Comparison of ENCODE assay signal across 9 cellular contexts in genomic region chr5:139847790-139848507, GRCh38. TPM values are rescaled to one million over a fixed set of nuclear protein-coding genes. Genes with fewer than 3 reads are reported as not detected.
DNase-seq lines count a peak whose midpoint lies in the region; ATAC-seq and TF ChIP-seq lines count a peak whose summit lies in the region.
"Had no signal": no experiment of that assay in that cellular context is flagged by ENCODE, and none has a peak within 500 bp of the region (broad histone marks: within the 10 kb centered on the region; RNA-seq: fewer than 3 reads in every experiment).

No MANE protein-coding gene starts in this region.

- no peaks in the 10 kb centered on the region for H3K36me3 Mint-ChIP-seq in naive B cell

- H3K4me1 Mint-ChIP-seq in naive B cell: peaks cover 11 to 24% (median 17%) of the 10 kb centered on the region in 3 donors

- peak; percentile 52 for DNase-seq in G401 (ENCODE audit: low spot score)
- DNase-seq in NCI-H2196 treated with DMSO at 0.1 percent for 48 hours (lab: John Stamatoyannopoulos, UW; ENCODE audit: unreplicated experiment): peak; percentile 37
- DNase-seq in activated T-cell treated with anti-CD3 and anti-CD28 coated beads, Interleukin-2, amount 50 U/mL, for 1 hour: peak; percentile 86
- peak; percentile 14 to 26 for DNase-seq in erythroblast (lab: John Stamatoyannopoulos, UW)
- peak; percentile 83 for DNase-seq in naive B cell
- peak; percentile 43 to 44 for DNase-seq in stimulated activated CD8-positive, alpha-beta memory T cell treated with anti-CD3 and anti-CD28 coated beads, Interleukin-7, amount 100 ng/mL, for 48 hours (ENCODE audit: extremely low read depth in 1 of 2, low read depth in 1 of 2)
- no peak for DNase-seq in H4 (ENCODE audit: low spot score)

- peak overlapping the region in 1 of 6 donors; percentile 71 for H3K27ac Mint-ChIP-seq in naive B cell

- H3K4me3 Mint-ChIP-seq in naive B cell: peak overlapping the region; percentile 57 to 86 (median 67)

- peak; percentile 57 for ATAC-seq in GM21786 (IDR thresholded peaks at IDR 0.05; ENCODE audit: unreplicated experiment)
- ATAC-seq in naive B cell (ENCODE audit: low read depth in 2 of 2): peak; percentile 87

- no peak for TF ChIP-seq POLR2A in erythroblast (IDR thresholded peaks at IDR 0.05; ENCODE audit: low read length)

- in situ Hi-C loops in G401 (cut with HindIII; ENCODE audit: low sequenced_read_pairs): no loop called here

- peaks cover 13 to 24% (median 24%) of the 10 kb centered on the region in 3 donors for H3K27me3 Mint-ChIP-seq in naive B cell

- no peaks in the 10 kb centered on the region for H3K9me3 Mint-ChIP-seq in naive B cell

RNA-seq across cellular contexts. Expression of gene PSD2, which starts 52.3 kb away (rescaled TPM):
- total RNA-seq in G401 (2014; rRNA removed; shearing (Covaris generic)): 0.31 and 2.0 TPM in 2 replicates
- not detected for polyA plus RNA-seq in naive B cell (ENCODE audit: low read depth in 6 of 6)
- 0.04 TPM in 1 of 2 replicates, not detected in the other for total RNA-seq in H4 (2014; rRNA removed; shearing (Covaris generic))
- total RNA-seq: T-helper 2 cell treated with Interferon-gamma antibody and Interleukin-4, amounts not matched to agents 100 ng/mL and 5 ng/mL, for 36 hours had no signal
